ENCODE assay signal across 8 cellular contexts in genomic region chr17:59331929-59332889, GRCh38. TPM values are rescaled to one million over a fixed set of nuclear protein-coding genes. Genes with fewer than 3 reads are reported as not detected.
DNase-seq lines count a peak whose midpoint lies in the region; ATAC-seq lines count a peak whose summit lies in the region.

No MANE protein-coding gene starts in this region.

- H4K8ac ChIP-seq in neuronal stem cell (ENCODE audit: low read depth, low read length) = no peak overlapping the region

- H3K4me2 ChIP-seq in neuronal stem cell (ENCODE audit: insufficient read depth, low read length, poor library complexity, severe bottlenecking) = peak overlapping the region; percentile 87

- peak overlapping the region; percentile 47 for H2AK5ac ChIP-seq in neuronal stem cell (ENCODE audit: low read depth, low read length)

- DNase-seq in AML-193 (lab: John Stamatoyannopoulos, UW) (peak; percentile 16 to 31), KBM-7 (peak; percentile 37), globus pallidus (ENCODE audit: low spot score) (peak; percentile 32), neuronal stem cell (ENCODE audit: low spot score) (peak; percentile 36), DMS153 treated with DMSO at 0.1 percent for 48 hours (lab: John Stamatoyannopoulos, UW; ENCODE audit: unreplicated experiment) (no peak), NCI-H2081 (lab: John Stamatoyannopoulos, UW) (no peak)
- DNase-seq in activated effector memory CD4-positive, alpha-beta T cell treated with anti-CD3 and anti-CD28 coated beads, Interleukin-2, amount 50 U/mL, for 16 hours = peak; percentile 73

- H3K23ac ChIP-seq in neuronal stem cell (ENCODE audit: low read depth, low read length, poor library complexity) = peak overlapping the region; percentile 59

- no peak overlapping the region for H2BK120ac ChIP-seq in neuronal stem cell (ENCODE audit: low read depth, low read length)

- H3K14ac ChIP-seq in neuronal stem cell (ENCODE audit: low read length) = peak overlapping the region; percentile 23

- H3K4me1 ChIP-seq in neuronal stem cell (ENCODE audit: control insufficient read depth in 2 of 2, insufficient read depth in 1 of 2, low read depth in 1 of 2, low read length in 2 of 2) = peaks cover 24 to 37% of the 10 kb centered on the region in 2 donors

- WGBS in neuronal stem cell (ENCODE audit: extremely low coverage in 2 of 2, insufficient read length in 2 of 2, insufficient replicate concordance in 1 of 2), 2 donors = no CpG with 5 or more reads among the region's 96 CpGs

- peak overlapping the region; percentile 88 for H3K9ac ChIP-seq in neuronal stem cell (ENCODE audit: low read depth, low read length, poor library complexity)

- ATAC-seq in GM19397 (IDR thresholded peaks at IDR 0.05; ENCODE audit: unreplicated experiment) = peak; percentile 30

- peak overlapping the region; percentile 88 for H3K18ac ChIP-seq in neuronal stem cell (ENCODE audit: low read length)

- no peak overlapping the region for H3K4ac ChIP-seq in neuronal stem cell (ENCODE audit: low read length)

- H3K9me3 ChIP-seq in neuronal stem cell (replicated peaks in 1 of 2; ENCODE audit: control insufficient read depth in 2 of 2, insufficient read depth in 1 of 2, low read depth in 1 of 2, low read length in 2 of 2) = no peaks in the 10 kb centered on the region

- H2BK12ac ChIP-seq in neuronal stem cell (ENCODE audit: low read length) = no peak overlapping the region

- no peaks in the 10 kb centered on the region for H3K27me3 ChIP-seq in neuronal stem cell (ENCODE audit: control insufficient read depth in 3 of 3, insufficient read depth in 3 of 3, low read depth in 1 of 3, low read length in 3 of 3)

- peaks cover 2% of the 10 kb centered on the region for H3K79me1 ChIP-seq in neuronal stem cell (ENCODE audit: low read depth, low read length)

- H3K27ac ChIP-seq in neuronal stem cell (replicated peaks; ENCODE audit: low read length) = no peak overlapping the region

- peak overlapping the region; percentile 68 to 95 for H3K4me3 ChIP-seq in neuronal stem cell (ENCODE audit: low read length in 2 of 2)

- no peak overlapping the region for H2BK15ac ChIP-seq in neuronal stem cell (ENCODE audit: low read length)

- no peak overlapping the region for H4K91ac ChIP-seq in neuronal stem cell (ENCODE audit: low read depth, low read length, poor library complexity)

- H2BK5ac ChIP-seq in neuronal stem cell (ENCODE audit: low read length) = peak overlapping the region; percentile 43

- H2AFZ ChIP-seq in neuronal stem cell (ENCODE audit: low read length) = peak overlapping the region; percentile 81

- in situ Hi-C loops in KBM-7 (cut with MboI; ENCODE audit: low pct_unique_long_range_greater_than_20kb, low sequenced_read_pairs) = no loop called here

- H3K36me3 ChIP-seq in neuronal stem cell (replicated peaks in 1 of 2; ENCODE audit: control insufficient read depth in 2 of 2, insufficient read depth in 2 of 2, low read length in 2 of 2) = no peaks in the 10 kb centered on the region

RNA-seq across cellular contexts. Expression of gene YPEL2, which starts 0.8 kb away (rescaled TPM):
- polyA plus RNA-seq in neuronal stem cell (2013, experiment 1 of 2) = 9.8 TPM
- 9.6 TPM for polyA plus RNA-seq in neuronal stem cell (2013, experiment 2 of 2)

Comparison
In these comparisons a context has a peak if more than half of its experiments do, and no peak if none do; other contexts are left out.
1. DNase-seq: peak in AML-193 (2 of 2), KBM-7 (single experiment), activated effector memory CD4-positive, alpha-beta T cell treated with anti-CD3 and anti-CD28 coated beads, Interleukin-2, amount 50 U/mL, for 16 hours (single experiment), globus pallidus (single experiment) and neuronal stem cell (single experiment); none in DMS153 treated with DMSO at 0.1 percent for 48 hours (single experiment) and NCI-H2081 (0 of 2).